In genomic region chr14:101732128-101732527, GRCh38 we compare ENCODE assay signal across 1 cellular context.
TF ChIP-seq lines count a peak whose summit lies in the region.

No MANE protein-coding gene starts in this region.

TF ChIP-seq in K562, 482 proteins besides CTCF, POLR2A, EP300 and RAD21 (continued from another document and continues in another):
- TF ChIP-seq HES1 (IDR thresholded peaks at IDR 0.05; ENCODE audit: low read depth) (no peak), BCOR (IDR thresholded peaks at IDR 0.05) (no peak), CLOCK (CRISPR knock-in tag; IDR thresholded peaks at IDR 0.05; ENCODE audit: borderline replicate concordance) (no peak), BRD4 (IDR thresholded peaks at IDR 0.05) (no peak), RREB1 (CRISPR knock-in tag; IDR thresholded peaks at IDR 0.05) (no peak), SOX6 (IDR thresholded peaks at IDR 0.05) (peak; percentile 74), POLR3A (IDR thresholded peaks at IDR 0.05; ENCODE audit: borderline replicate concordance, extremely low read depth, insufficient read depth, insufficient read length) (no peak), LCOR (CRISPR knock-in tag; IDR thresholded peaks at IDR 0.05) (no peak), HNRNPLL (IDR thresholded peaks at IDR 0.05; ENCODE audit: low read depth, low read length, poor library complexity, severe bottlenecking) (no peak), FUS (optimal IDR thresholded peaks at IDR 0.05; ENCODE audit: low read depth, low read length) (no peak), TCFL5 (CRISPR knock-in tag; conservative IDR thresholded peaks at IDR 0.05) (no peak), ZNF3 (CRISPR knock-in tag; IDR thresholded peaks at IDR 0.05) (no peak), REST (CRISPR knock-in tag; IDR thresholded peaks at IDR 0.05; ENCODE audit: low read depth) (no peak), ETV1 (tag; conservative IDR thresholded peaks at IDR 0.05; ENCODE audit: low read depth) (no peak), ZEB2 (IDR thresholded peaks at IDR 0.05) (no peak), RAD51 (IDR thresholded peaks at IDR 0.05; ENCODE audit: borderline replicate concordance, low read depth) (no peak), ESRRA (IDR thresholded peaks at IDR 0.05; ENCODE audit: borderline replicate concordance, low read depth) (peak; percentile 64; the same call in 1 of the 2 replicates), ZNF277 (CRISPR knock-in tag; IDR thresholded peaks at IDR 0.05; ENCODE audit: borderline replicate concordance) (no peak), GTF2E2 (tag; IDR thresholded peaks at IDR 0.05) (no peak), FOXA1 (IDR thresholded peaks at IDR 0.05; ENCODE audit: borderline replicate concordance) (no peak), ZNF695 (CRISPR knock-in tag; IDR thresholded peaks at IDR 0.05) (no peak), ZFX (CRISPR knock-in tag; IDR thresholded peaks at IDR 0.05) (no peak), RUNX1 (IDR thresholded peaks at IDR 0.05; ENCODE audit: low read depth) (no peak), TAF7 (tag; IDR thresholded peaks at IDR 0.05) (no peak), GTF2A2 (tag; IDR thresholded peaks at IDR 0.05) (no peak), RBM17 (IDR thresholded peaks at IDR 0.05; ENCODE audit: borderline replicate concordance, low read depth, low read length) (no peak), ZNF717 (CRISPR knock-in tag; IDR thresholded peaks at IDR 0.05) (no peak), NCOA6 (IDR thresholded peaks at IDR 0.05) (no peak), CBFB (CRISPR knock-in tag; IDR thresholded peaks at IDR 0.05) (no peak), SIX5 (IDR thresholded peaks at IDR 0.05; ENCODE audit: borderline replicate concordance in 1 of 2, insufficient read depth in 1 of 2, low read depth in 1 of 2, low read length in 2 of 2) (no peak), ZNF134 (CRISPR knock-in tag; conservative IDR thresholded peaks at IDR 0.05) (no peak), ZNF431 (CRISPR knock-in tag; IDR thresholded peaks at IDR 0.05) (no peak), PCBP1 (IDR thresholded peaks at IDR 0.05; ENCODE audit: low read depth, low read length, poor library complexity, severe bottlenecking) (no peak), YY1 (IDR thresholded peaks at IDR 0.05; ENCODE audit: borderline replicate concordance in 1 of 3, control insufficient read depth in 1 of 3, extremely low read depth in 1 of 3, insufficient read depth in 3 of 3, insufficient read length in 1 of 3, insufficient replicate concordance in 2 of 3, low read depth in 1 of 3, low read length in 2 of 3) (peak in 1 of 3 experiments; percentile 31), ZNF384 (IDR thresholded peaks at IDR 0.05; ENCODE audit: low read depth, low read length) (no peak), STAT5A (IDR thresholded peaks at IDR 0.05; ENCODE audit: borderline replicate concordance, low read length) (no peak)
- TF ChIP-seq, protein P1, sequence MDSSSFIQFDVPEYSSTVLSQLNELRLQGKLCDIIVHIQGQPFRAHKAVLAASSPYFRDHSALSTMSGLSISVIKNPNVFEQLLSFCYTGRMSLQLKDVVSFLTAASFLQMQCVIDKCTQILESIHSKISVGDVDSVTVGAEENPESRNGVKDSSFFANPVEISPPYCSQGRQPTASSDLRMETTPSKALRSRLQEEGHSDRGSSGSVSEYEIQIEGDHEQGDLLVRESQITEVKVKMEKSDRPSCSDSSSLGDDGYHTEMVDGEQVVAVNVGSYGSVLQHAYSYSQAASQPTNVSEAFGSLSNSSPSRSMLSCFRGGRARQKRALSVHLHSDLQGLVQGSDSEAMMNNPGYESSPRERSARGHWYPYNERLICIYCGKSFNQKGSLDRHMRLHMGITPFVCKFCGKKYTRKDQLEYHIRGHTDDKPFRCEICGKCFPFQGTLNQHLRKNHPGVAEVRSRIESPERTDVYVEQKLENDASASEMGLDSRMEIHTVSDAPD (CRISPR knock-in tag; IDR thresholded peaks at IDR 0.05), result no peak
- TF ChIP-seq, protein P2, sequence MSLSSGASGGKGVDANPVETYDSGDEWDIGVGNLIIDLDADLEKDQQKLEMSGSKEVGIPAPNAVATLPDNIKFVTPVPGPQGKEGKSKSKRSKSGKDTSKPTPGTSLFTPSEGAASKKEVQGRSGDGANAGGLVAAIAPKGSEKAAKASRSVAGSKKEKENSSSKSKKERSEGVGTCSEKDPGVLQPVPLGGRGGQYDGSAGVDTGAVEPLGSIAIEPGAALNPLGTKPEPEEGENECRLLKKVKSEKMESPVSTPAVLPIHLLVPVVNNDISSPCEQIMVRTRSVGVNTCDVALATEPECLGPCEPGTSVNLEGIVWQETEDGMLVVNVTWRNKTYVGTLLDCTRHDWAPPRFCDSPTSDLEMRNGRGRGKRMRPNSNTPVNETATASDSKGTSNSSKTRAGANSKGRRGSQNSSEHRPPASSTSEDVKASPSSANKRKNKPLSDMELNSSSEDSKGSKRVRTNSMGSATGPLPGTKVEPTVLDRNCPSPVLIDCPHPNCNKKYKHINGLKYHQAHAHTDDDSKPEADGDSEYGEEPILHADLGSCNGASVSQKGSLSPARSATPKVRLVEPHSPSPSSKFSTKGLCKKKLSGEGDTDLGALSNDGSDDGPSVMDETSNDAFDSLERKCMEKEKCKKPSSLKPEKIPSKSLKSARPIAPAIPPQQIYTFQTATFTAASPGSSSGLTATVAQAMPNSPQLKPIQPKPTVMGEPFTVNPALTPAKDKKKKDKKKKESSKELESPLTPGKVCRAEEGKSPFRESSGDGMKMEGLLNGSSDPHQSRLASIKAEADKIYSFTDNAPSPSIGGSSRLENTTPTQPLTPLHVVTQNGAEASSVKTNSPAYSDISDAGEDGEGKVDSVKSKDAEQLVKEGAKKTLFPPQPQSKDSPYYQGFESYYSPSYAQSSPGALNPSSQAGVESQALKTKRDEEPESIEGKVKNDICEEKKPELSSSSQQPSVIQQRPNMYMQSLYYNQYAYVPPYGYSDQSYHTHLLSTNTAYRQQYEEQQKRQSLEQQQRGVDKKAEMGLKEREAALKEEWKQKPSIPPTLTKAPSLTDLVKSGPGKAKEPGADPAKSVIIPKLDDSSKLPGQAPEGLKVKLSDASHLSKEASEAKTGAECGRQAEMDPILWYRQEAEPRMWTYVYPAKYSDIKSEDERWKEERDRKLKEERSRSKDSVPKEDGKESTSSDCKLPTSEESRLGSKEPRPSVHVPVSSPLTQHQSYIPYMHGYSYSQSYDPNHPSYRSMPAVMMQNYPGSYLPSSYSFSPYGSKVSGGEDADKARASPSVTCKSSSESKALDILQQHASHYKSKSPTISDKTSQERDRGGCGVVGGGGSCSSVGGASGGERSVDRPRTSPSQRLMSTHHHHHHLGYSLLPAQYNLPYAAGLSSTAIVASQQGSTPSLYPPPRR (CRISPR knock-in tag; IDR thresholded peaks at IDR 0.05; ENCODE audit: borderline replicate concordance), result no peak
- TF ChIP-seq, protein P3, sequence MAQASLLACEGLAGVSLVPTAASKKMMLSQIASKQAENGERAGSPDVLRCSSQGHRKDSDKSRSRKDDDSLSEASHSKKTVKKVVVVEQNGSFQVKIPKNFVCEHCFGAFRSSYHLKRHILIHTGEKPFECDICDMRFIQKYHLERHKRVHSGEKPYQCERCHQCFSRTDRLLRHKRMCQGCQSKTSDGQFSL (CRISPR knock-in tag; IDR thresholded peaks at IDR 0.05), result no peak
- TF ChIP-seq, protein P3 (tag; IDR thresholded peaks at IDR 0.05), result no peak
